Comparison of ENCODE assay signal across 23 cellular contexts in genomic region chr2:240730506-240731326, GRCh38. TPM values are rescaled to one million over a fixed set of nuclear protein-coding genes. Genes with fewer than 3 reads are reported as not detected.
A peak's percentile ranks its signal among the peaks of the same experiment; 100 is the strongest.
DNase-seq lines count a peak whose midpoint lies in the region; ATAC-seq lines count a peak whose summit lies in the region.
"Had no signal": no experiment of that assay in that cellular context is flagged by ENCODE, and none has a peak within 500 bp of the region (broad histone marks: within the 10 kb centered on the region; RNA-seq: fewer than 3 reads in every experiment).

No MANE protein-coding gene starts in this region.

- ATAC-seq in left ventricle myocardium superior: peak; percentile 33
- no peak for ATAC-seq in Right ventricle myocardium inferior
- ATAC-seq in naive thymus-derived CD4-positive, alpha-beta T cell: no peak

- H3K9me3 Mint-ChIP-seq in naive thymus-derived CD4-positive, alpha-beta T cell: no peaks in the 10 kb centered on the region

- no peak overlapping the region for H2BK12ac ChIP-seq in mesenchymal stem cell (ENCODE audit: low read length in 2 of 2)

- H3K27me3 Mint-ChIP-seq in naive thymus-derived CD4-positive, alpha-beta T cell: peaks cover 0 to 8% (median 0%) of the 10 kb centered on the region in 5 donors

- intact Hi-C loops in left ventricle myocardium superior (cut with micrococcal nuclease): no loop called here
- intact Hi-C loops in Right ventricle myocardium inferior (cut with DNase I): no loop called here
- intact Hi-C loops in naive thymus-derived CD4-positive, alpha-beta T cell (cut with micrococcal nuclease): no loop called here

- H2BK120ac ChIP-seq in mesenchymal stem cell (ENCODE audit: low read depth, low read length): no peak overlapping the region

- H2AK5ac ChIP-seq in mesenchymal stem cell (ENCODE audit: low read length, severe bottlenecking): no peak overlapping the region

- no peaks in the 10 kb centered on the region for H3K79me1 ChIP-seq in mesenchymal stem cell (replicated peaks; ENCODE audit: low read length, poor library complexity, severe bottlenecking)

- POLR2A ChIA-PET in naive thymus-derived CD4-positive, alpha-beta T cell (lab: Charles Lee): no interaction called here

- no peak overlapping the region for H2BK5ac ChIP-seq in mesenchymal stem cell (ENCODE audit: low read depth, low read length, poor library complexity, severe bottlenecking)

- 69% methylated on average over 10 of the region's 11 CpGs for WGBS in mesenchymal stem cell

- no peak overlapping the region for H3K27ac Mint-ChIP-seq in naive thymus-derived CD4-positive, alpha-beta T cell

- no peak overlapping the region for H3K18ac ChIP-seq in mesenchymal stem cell (ENCODE audit: low read depth in 1 of 2, low read length in 2 of 2)

- H3K4me3 Mint-ChIP-seq in naive thymus-derived CD4-positive, alpha-beta T cell: no peak overlapping the region
- H3K4me3 Mint-ChIP-seq: CD14-positive monocyte had no signal

- H2AFZ ChIP-seq in mesenchymal stem cell (ENCODE audit: low read depth, low read length): no peak overlapping the region
- H2AFZ ChIP-seq: GM23248 had no signal

- CTCF ChIA-PET in naive thymus-derived CD4-positive, alpha-beta T cell (lab: Charles Lee): no interaction called here

- no peak overlapping the region for H3K4me3 ChIP-seq in mesenchymal stem cell (ENCODE audit: insufficient read depth in 1 of 2, low read depth in 1 of 2, low read length in 2 of 2)
- no peak overlapping the region for H3K4me3 ChIP-seq in naive thymus-derived CD4-positive, alpha-beta T cell (ENCODE audit: low read length)
- H3K4me3 ChIP-seq: GM23248, MG63, Peyer's patch had no signal

- H3K23ac ChIP-seq in mesenchymal stem cell (ENCODE audit: low read length in 2 of 2): no peak overlapping the region

- H3K9me3 ChIP-seq in mesenchymal stem cell (ENCODE audit: control insufficient read depth, low read length): no peaks in the 10 kb centered on the region
- H3K9me3 ChIP-seq in naive thymus-derived CD4-positive, alpha-beta T cell (ENCODE audit: control insufficient read depth in 2 of 3, low read length in 3 of 3): no peaks in the 10 kb centered on the region
- H3K9me3 ChIP-seq: MG63, Peyer's patch had no signal

- peaks cover 0 to 2% (median 0%) of the 10 kb centered on the region in 7 donors for H3K4me1 Mint-ChIP-seq in naive thymus-derived CD4-positive, alpha-beta T cell
- H3K4me1 Mint-ChIP-seq: CD14-positive monocyte had no signal

- no peak overlapping the region for H2BK15ac ChIP-seq in mesenchymal stem cell (ENCODE audit: low read depth, poor library complexity, severe bottlenecking)

- H3K36me3 Mint-ChIP-seq in naive thymus-derived CD4-positive, alpha-beta T cell: no peaks in the 10 kb centered on the region
- H3K36me3 Mint-ChIP-seq: CD14-positive monocyte had no signal

- DNase-seq in left ventricle myocardium superior: no peak
- no peak for DNase-seq in Right ventricle myocardium inferior (ENCODE audit: missing footprints)
- peak; percentile 2 for DNase-seq in mesenchymal stem cell
- no peak for DNase-seq in substantia nigra (lab: John Stamatoyannopoulos, UW)
- no peak for DNase-seq in GM19240 (ENCODE audit: insufficient read length, low spot score)
- no peak for DNase-seq in naive thymus-derived CD4-positive, alpha-beta T cell
- DNase-seq in LoVo (ENCODE audit: low spot score): no peak
- DNase-seq: COR-L47, DMS53, GF-D8, KG1, MG63, NCI-H1092 treated with DMSO at 0.1 percent for 48 hours, NCI-H187, NCI-H446, NCI-H82, Peyer's patch, SHP77 had no signal

- H4K8ac ChIP-seq in mesenchymal stem cell (ENCODE audit: low read length): no peak overlapping the region

- H3K4me1 ChIP-seq in mesenchymal stem cell (ENCODE audit: control insufficient read depth, insufficient read depth, low read depth, low read length): peaks cover 7% of the 10 kb centered on the region
- H3K4me1 ChIP-seq in naive thymus-derived CD4-positive, alpha-beta T cell (ENCODE audit: control insufficient read depth in 2 of 2, insufficient read depth in 2 of 2, low read length in 2 of 2): no peaks in the 10 kb centered on the region
- H3K4me1 ChIP-seq: Peyer's patch had no signal

- no peak overlapping the region for H3K4me2 ChIP-seq in mesenchymal stem cell (ENCODE audit: low read length, poor library complexity, severe bottlenecking)

- no peak overlapping the region for H4K91ac ChIP-seq in mesenchymal stem cell (ENCODE audit: low read length)

- H3K9ac ChIP-seq in mesenchymal stem cell (ENCODE audit: low read length): no peak overlapping the region
- H3K9ac ChIP-seq: GM23248 had no signal

- no peaks in the 10 kb centered on the region for H3K36me3 ChIP-seq in mesenchymal stem cell (ENCODE audit: control insufficient read depth in 1 of 2, insufficient read depth in 2 of 2, low read depth in 1 of 2, low read length in 2 of 2)
- H3K36me3 ChIP-seq in naive thymus-derived CD4-positive, alpha-beta T cell (ENCODE audit: control insufficient read depth in 2 of 3, insufficient read depth in 3 of 3, low read length in 3 of 3): no peaks in the 10 kb centered on the region
- H3K36me3 ChIP-seq: MG63, Peyer's patch had no signal

- H3K14ac ChIP-seq in mesenchymal stem cell (ENCODE audit: low read length in 2 of 2): no peak overlapping the region

- no peak overlapping the region for H3K4ac ChIP-seq in mesenchymal stem cell (ENCODE audit: low read depth in 1 of 2, low read length in 2 of 2)

- H3K27me3 ChIP-seq in mesenchymal stem cell (ENCODE audit: control insufficient read depth in 1 of 2, insufficient read depth in 1 of 2, low read length in 2 of 2): peaks cover 25 to 81% of the 10 kb centered on the region in 2 experiments
- H3K27me3 ChIP-seq in naive thymus-derived CD4-positive, alpha-beta T cell (ENCODE audit: control insufficient read depth in 2 of 2, insufficient read depth in 2 of 2, low read length in 2 of 2): no peaks in the 10 kb centered on the region
- H3K27me3 ChIP-seq: MG63, Peyer's patch had no signal

- H3K27ac ChIP-seq in angular gyrus (ENCODE audit: low read depth, low read length) (peak overlapping the region; percentile 53), mesenchymal stem cell (ENCODE audit: low read length, poor library complexity, severe bottlenecking) (no peak overlapping the region), substantia nigra (ENCODE audit: low read depth, low read length, poor library complexity, severe bottlenecking) (peak overlapping the region; percentile 26)
- no peak overlapping the region for H3K27ac ChIP-seq in naive thymus-derived CD4-positive, alpha-beta T cell (ENCODE audit: low read depth, low read length)
- H3K27ac ChIP-seq: GM23248, HL-60, Peyer's patch had no signal

RNA-seq across cellular contexts. Expression of gene AQP12A, which starts 39.0 kb away (rescaled TPM):
- not detected for total RNA-seq in left ventricle myocardium superior
- total RNA-seq in Right ventricle myocardium inferior: not detected
- polyA plus RNA-seq in mesenchymal stem cell (2013, experiment 1 of 2): not detected
- polyA plus RNA-seq in mesenchymal stem cell (2013, experiment 2 of 2): not detected
- not detected for total RNA-seq in naive thymus-derived CD4-positive, alpha-beta T cell
- not detected for polyA plus RNA-seq in naive thymus-derived CD4-positive, alpha-beta T cell
- total RNA-seq: A172, GM23248 had no signal
- polyA plus RNA-seq: CD14-positive monocyte, GM23248 had no signal

RNA-seq across cellular contexts. Expression of gene AQP12B, which starts 48.0 kb away (rescaled TPM):
- total RNA-seq in left ventricle myocardium superior (not detected), Right ventricle myocardium inferior (not detected)
- polyA plus RNA-seq in mesenchymal stem cell (2013, experiment 1 of 2): not detected
- not detected for polyA plus RNA-seq in mesenchymal stem cell (2013, experiment 2 of 2)
- total RNA-seq in naive thymus-derived CD4-positive, alpha-beta T cell: not detected
- polyA plus RNA-seq in naive thymus-derived CD4-positive, alpha-beta T cell: not detected
- total RNA-seq: A172, GM23248 had no signal
- polyA plus RNA-seq: CD14-positive monocyte, GM23248 had no signal

Comparison
In these comparisons a context has a peak if more than half of its experiments do, and no peak if none do; other contexts are left out.
1. H3K27ac ChIP-seq: peak in angular gyrus (single experiment) and substantia nigra (single experiment); none in mesenchymal stem cell (single experiment) and naive thymus-derived CD4-positive, alpha-beta T cell (single experiment).